In the genomic region with DNA sequence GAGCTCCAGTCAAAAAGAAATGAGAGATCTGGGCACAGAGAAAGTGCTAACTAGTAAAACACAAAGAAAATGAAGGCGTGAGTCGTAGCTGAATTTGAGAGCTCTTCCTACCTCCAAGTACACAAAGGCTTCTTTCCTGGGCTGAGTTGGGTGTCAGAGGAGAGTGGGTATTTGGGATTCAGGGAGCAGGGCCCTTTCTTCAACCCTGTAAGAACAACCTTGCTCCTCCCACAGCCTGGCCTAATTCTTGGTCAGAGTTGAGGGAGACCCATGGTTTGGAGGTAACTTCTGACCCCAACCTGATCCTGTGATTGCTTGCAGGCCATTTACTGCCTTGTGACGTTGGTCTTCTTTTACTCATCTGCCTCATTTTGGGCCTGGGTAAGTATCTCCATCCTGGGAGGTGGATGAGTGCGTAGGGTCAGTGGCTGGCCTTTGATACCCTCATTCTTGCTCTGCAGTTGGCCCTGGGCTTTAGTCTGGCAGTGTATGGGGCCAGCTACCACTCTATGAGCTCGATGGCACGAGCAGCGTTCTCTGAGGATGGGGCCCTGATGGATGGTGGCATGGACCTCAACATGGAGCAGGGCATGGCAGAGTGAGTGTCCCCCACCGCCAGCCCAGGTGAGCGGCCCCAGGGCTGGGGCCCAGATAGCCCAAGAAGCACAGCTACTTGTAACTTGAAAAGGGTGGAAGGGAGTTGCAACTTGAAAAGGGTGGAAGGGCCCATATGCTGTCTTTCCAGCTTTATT, we compare ENCODE assay signal across 8 cellular contexts. TPM values are rescaled to one million over a fixed set of nuclear protein-coding genes. Genes with fewer than 3 reads are reported as not detected.
DNase-seq lines count a peak whose midpoint lies in the region; ATAC-seq and TF ChIP-seq lines count a peak whose summit lies in the region.

No MANE protein-coding gene starts in this region.

- peaks cover 39% of the 10 kb centered on the region for H3K36me3 ChIP-seq in iPS-18a (ENCODE audit: control insufficient read depth, low read depth, low read length)

- peak overlapping the region; percentile 96 for H3K4me3 Mint-ChIP-seq in T-helper 1 cell treated with Interleukin-12 subunit alpha and Interleukin-12 subunit beta and Interleukin-4 antibody, amounts not matched to agents 30 μg/mL and 1 μg/mL, for 36 hours
- H3K4me3 Mint-ChIP-seq in activated CD8-positive, alpha-beta T cell treated with anti-CD3 and anti-CD28 coated beads for 36 hours, result peak overlapping the region; percentile 100
- peak overlapping the region; percentile 99 for H3K4me3 Mint-ChIP-seq in stimulated activated memory B cell treated with anti-CD40 and anti-IgM and Interleukin-4, amounts not matched to agents 10 μg/mL and 1 μg/mL and 100 μg/mL, for 72 hours

- peaks cover 40% of the 10 kb centered on the region for H3K4me1 Mint-ChIP-seq in T-helper 1 cell treated with Interleukin-12 subunit alpha and Interleukin-12 subunit beta and Interleukin-4 antibody, amounts not matched to agents 30 μg/mL and 1 μg/mL, for 36 hours (ENCODE audit: low read depth)
- H3K4me1 Mint-ChIP-seq in activated CD8-positive, alpha-beta T cell treated with anti-CD3 and anti-CD28 coated beads for 36 hours (ENCODE audit: low read depth), result peaks cover 38% of the 10 kb centered on the region
- peaks cover 45% of the 10 kb centered on the region for H3K4me1 Mint-ChIP-seq in stimulated activated memory B cell treated with anti-CD40 and anti-IgM and Interleukin-4, amounts not matched to agents 10 μg/mL and 1 μg/mL and 100 μg/mL, for 72 hours

- no peak for TF ChIP-seq CTCF in activated CD8-positive, alpha-beta T cell treated with anti-CD3 and anti-CD28 coated beads for 36 hours (IDR thresholded peaks at IDR 0.05)

- intact Hi-C loops in activated CD8-positive, alpha-beta T cell treated with anti-CD3 and anti-CD28 coated beads for 36 hours (cut with micrococcal nuclease), result no loop called here

- no peak for ATAC-seq in activated CD8-positive, alpha-beta T cell treated with anti-CD3 and anti-CD28 coated beads for 36 hours
- no peak for ATAC-seq in stimulated activated memory B cell treated with anti-CD40 and anti-IgM and Interleukin-4, amounts not matched to agents 10 μg/mL and 1 μg/mL and 100 μg/mL, for 72 hours
- ATAC-seq in HG03039 (IDR thresholded peaks at IDR 0.05; ENCODE audit: unreplicated experiment), result no peak

- H3K27ac Mint-ChIP-seq in T-helper 1 cell treated with Interleukin-12 subunit alpha and Interleukin-12 subunit beta and Interleukin-4 antibody, amounts not matched to agents 30 μg/mL and 1 μg/mL, for 36 hours, result peak overlapping the region; percentile 91
- peak overlapping the region; percentile 100 for H3K27ac Mint-ChIP-seq in activated CD8-positive, alpha-beta T cell treated with anti-CD3 and anti-CD28 coated beads for 36 hours
- peak overlapping the region; percentile 97 for H3K27ac Mint-ChIP-seq in stimulated activated memory B cell treated with anti-CD40 and anti-IgM and Interleukin-4, amounts not matched to agents 10 μg/mL and 1 μg/mL and 100 μg/mL, for 72 hours

- peaks cover 28% of the 10 kb centered on the region for H3K36me3 Mint-ChIP-seq in T-helper 1 cell treated with Interleukin-12 subunit alpha and Interleukin-12 subunit beta and Interleukin-4 antibody, amounts not matched to agents 30 μg/mL and 1 μg/mL, for 36 hours (ENCODE audit: low read depth)
- peaks cover 48% of the 10 kb centered on the region for H3K36me3 Mint-ChIP-seq in activated CD8-positive, alpha-beta T cell treated with anti-CD3 and anti-CD28 coated beads for 36 hours (ENCODE audit: low read depth)
- peaks cover 50% of the 10 kb centered on the region for H3K36me3 Mint-ChIP-seq in stimulated activated memory B cell treated with anti-CD40 and anti-IgM and Interleukin-4, amounts not matched to agents 10 μg/mL and 1 μg/mL and 100 μg/mL, for 72 hours

- no peaks in the 10 kb centered on the region for H3K27me3 ChIP-seq in iPS-18a (ENCODE audit: control insufficient read depth, insufficient read depth, low read length)

- H3K27me3 Mint-ChIP-seq in T-helper 1 cell treated with Interleukin-12 subunit alpha and Interleukin-12 subunit beta and Interleukin-4 antibody, amounts not matched to agents 30 μg/mL and 1 μg/mL, for 36 hours (ENCODE audit: low read depth), result no peaks in the 10 kb centered on the region
- H3K27me3 Mint-ChIP-seq in activated CD8-positive, alpha-beta T cell treated with anti-CD3 and anti-CD28 coated beads for 36 hours, result no peaks in the 10 kb centered on the region
- H3K27me3 Mint-ChIP-seq in stimulated activated memory B cell treated with anti-CD40 and anti-IgM and Interleukin-4, amounts not matched to agents 10 μg/mL and 1 μg/mL and 100 μg/mL, for 72 hours, result no peaks in the 10 kb centered on the region

- no peaks in the 10 kb centered on the region for H3K9me3 Mint-ChIP-seq in T-helper 1 cell treated with Interleukin-12 subunit alpha and Interleukin-12 subunit beta and Interleukin-4 antibody, amounts not matched to agents 30 μg/mL and 1 μg/mL, for 36 hours
- H3K9me3 Mint-ChIP-seq in activated CD8-positive, alpha-beta T cell treated with anti-CD3 and anti-CD28 coated beads for 36 hours, result no peaks in the 10 kb centered on the region
- H3K9me3 Mint-ChIP-seq in stimulated activated memory B cell treated with anti-CD40 and anti-IgM and Interleukin-4, amounts not matched to agents 10 μg/mL and 1 μg/mL and 100 μg/mL, for 72 hours, result no peaks in the 10 kb centered on the region

- POLR2A ChIA-PET in activated CD8-positive, alpha-beta T cell treated with anti-CD3 and anti-CD28 coated beads for 36 hours (lab: Charles Lee), result interaction anchor here (0.8 to 12.3 kb wide), 10 partner anchors 9 to 52 kb away, joined by 3 to 123 read pairs (median 6); a partner anchor contains a TSS

- H3K27ac ChIP-seq in iPS-18a (ENCODE audit: low read length), result no peak overlapping the region

- peak overlapping the region; percentile 70 for H3K9ac ChIP-seq in iPS-18a (ENCODE audit: low read length)

- peaks cover 4% of the 10 kb centered on the region for H3K4me1 ChIP-seq in iPS-18a (ENCODE audit: control insufficient read depth, low read depth, low read length)

- CTCF ChIA-PET in activated CD8-positive, alpha-beta T cell treated with anti-CD3 and anti-CD28 coated beads for 36 hours (lab: Charles Lee), result interaction anchor here (1.3 to 2.5 kb wide), 4 partner anchors 14 to 44 kb away, joined by 3 to 9 read pairs (median 6); no protein-coding TSS in a partner anchor

- H3K4me3 ChIP-seq in iPS-18a (ENCODE audit: low read length), result peak overlapping the region; percentile 88

- H3K9me3 ChIP-seq in iPS-18a (ENCODE audit: control insufficient read depth, low read depth, low read length), result no peaks in the 10 kb centered on the region

- no peak for DNase-seq in T-helper 1 cell
- no peak for DNase-seq in activated CD8-positive, alpha-beta T cell treated with anti-CD3 and anti-CD28 coated beads for 36 hours
- no peak for DNase-seq in AG08395 (ENCODE audit: low spot score)
- no peak for DNase-seq in NCI-H774 (lab: John Stamatoyannopoulos, UW)

RNA-seq across cellular contexts. Expression of a gene that starts 1.3 kb away (rescaled TPM):
- 10 to 100 TPM; 25.7 to 30.7 TPM for total RNA-seq in activated CD8-positive, alpha-beta T cell treated with anti-CD3 and anti-CD28 coated beads for 36 hours

RNA-seq across cellular contexts. Expression of a gene that starts 19.1 kb away (rescaled TPM):
- 100 to 1,000 TPM; 102 to 105 TPM for total RNA-seq in activated CD8-positive, alpha-beta T cell treated with anti-CD3 and anti-CD28 coated beads for 36 hours

RNA-seq across cellular contexts. Expression of a gene that starts 20.6 kb away (rescaled TPM):
- 1 to 10 TPM; 7.7 to 8.1 TPM for total RNA-seq in activated CD8-positive, alpha-beta T cell treated with anti-CD3 and anti-CD28 coated beads for 36 hours

RNA-seq across cellular contexts. Expression of a gene that starts 29.3 kb away (rescaled TPM):
- 1 to 10 TPM; 5.0 to 5.6 TPM for total RNA-seq in activated CD8-positive, alpha-beta T cell treated with anti-CD3 and anti-CD28 coated beads for 36 hours

RNA-seq across cellular contexts. Expression of a gene that starts 36.3 kb away (rescaled TPM):
- 100 to 1,000 TPM; 104 to 105 TPM for total RNA-seq in activated CD8-positive, alpha-beta T cell treated with anti-CD3 and anti-CD28 coated beads for 36 hours
